1 cellular context compared by ENCODE assay signal in the genomic region with DNA sequence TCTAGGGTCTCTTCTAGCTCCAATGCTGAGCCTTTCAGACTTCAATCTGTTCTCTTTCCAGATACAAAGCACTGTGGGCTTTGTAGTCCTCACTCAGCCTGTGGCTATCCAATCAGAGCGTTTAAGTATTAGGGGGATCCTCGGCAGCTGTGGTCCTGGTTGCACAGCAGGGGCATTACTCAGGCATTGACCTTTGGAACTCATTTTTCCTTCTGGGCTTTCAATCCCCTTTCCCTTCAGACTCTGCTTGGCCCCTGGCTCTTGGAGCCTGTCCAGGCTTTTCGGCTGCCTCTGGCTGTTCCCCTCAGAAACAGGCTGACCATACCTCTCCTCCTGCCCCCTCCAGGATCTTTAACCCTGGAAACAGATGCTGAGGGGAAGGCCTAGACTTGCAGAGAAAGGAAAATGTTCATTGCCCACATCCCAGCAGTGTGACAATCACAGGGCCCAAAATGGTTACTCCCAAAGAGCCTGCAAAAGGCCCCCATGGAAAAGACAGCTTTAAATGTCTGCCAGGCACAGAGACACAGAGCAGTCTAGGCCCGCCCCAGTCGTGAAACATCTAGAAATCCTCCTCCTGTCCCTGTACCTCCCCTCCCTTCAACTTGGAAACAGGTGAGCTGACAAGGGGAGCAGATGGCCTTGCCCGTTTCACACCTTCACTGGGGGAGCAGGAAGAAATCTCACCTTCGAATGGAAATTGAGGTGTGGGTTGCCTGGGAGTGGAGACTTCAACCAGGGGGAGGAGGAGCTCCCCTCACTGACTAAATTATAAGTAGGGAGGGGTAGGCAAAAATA.
TF ChIP-seq lines count a peak whose summit lies in the region.

No MANE protein-coding gene starts in this region.

TF ChIP-seq in GM12891, 5 proteins besides CTCF, POLR2A, EP300 and RAD21:
- TF ChIP-seq TAF1 (IDR thresholded peaks at IDR 0.05; ENCODE audit: low read depth, low read length) (no peak), POU2F2 (IDR thresholded peaks at IDR 0.05; ENCODE audit: low read depth, low read length) (no peak), SPI1 (IDR thresholded peaks at IDR 0.05; ENCODE audit: low read depth, low read length) (no peak), POLR2AphosphoS5 (IDR thresholded peaks at IDR 0.05; ENCODE audit: low read depth, low read length) (no peak), PAX5 (IDR thresholded peaks at IDR 0.05; ENCODE audit: insufficient read depth, low read length, severe bottlenecking) (no peak)
